In the genomic region with DNA sequence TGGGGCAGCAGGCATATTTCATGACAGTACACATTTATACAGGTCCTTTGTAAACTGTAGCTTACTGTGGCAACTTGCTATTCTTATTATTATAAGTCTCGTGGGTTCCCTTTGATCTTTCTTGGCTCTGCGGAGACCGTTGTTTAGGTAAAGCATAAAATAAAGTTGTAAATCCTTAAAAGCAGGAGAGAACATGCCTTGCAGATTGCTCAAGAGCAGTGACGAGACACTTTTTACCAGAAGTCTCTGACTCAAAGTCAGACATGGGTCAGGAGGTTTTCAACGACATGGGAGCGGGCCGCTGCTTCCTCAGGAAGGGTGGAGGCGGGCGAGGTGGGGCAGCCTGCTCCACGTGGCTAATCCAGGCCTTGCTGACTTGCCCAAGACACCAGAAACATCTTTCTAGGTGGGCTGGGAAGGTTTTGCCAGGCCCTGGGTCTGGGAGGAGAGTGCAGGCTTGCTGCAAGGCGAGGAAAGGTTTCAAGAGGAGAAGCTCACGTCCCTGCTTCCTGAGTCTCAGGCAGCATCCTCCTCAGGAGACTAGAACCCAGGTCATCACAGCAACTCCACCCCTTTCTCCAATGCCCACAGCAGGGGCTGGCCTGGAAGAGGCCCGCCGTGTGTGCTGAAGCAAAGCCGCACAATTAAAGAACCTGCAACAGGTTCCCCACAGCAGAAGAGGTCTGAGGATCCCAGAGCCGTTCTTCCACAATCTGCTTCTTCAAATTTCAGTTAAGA, we compare ENCODE assay signal across 8 cellular contexts. TPM values are rescaled to one million over a fixed set of nuclear protein-coding genes. Genes with fewer than 3 reads are reported as not detected.
A peak's percentile ranks its signal among the peaks of the same experiment; 100 is the strongest.
DNase-seq lines count a peak whose midpoint lies in the region; ATAC-seq and TF ChIP-seq lines count a peak whose summit lies in the region.

No MANE protein-coding gene starts in this region.

- no peak for TF ChIP-seq CTCF in fibroblast of mammary gland (conservative IDR thresholded peaks at IDR 0.05; ENCODE audit: control insufficient read depth, insufficient read depth, low read depth, low read length)

- in situ Hi-C loops in SK-MEL-5 (cut with HindIII; ENCODE audit: low pct_unique_long_range_greater_than_20kb, low sequenced_read_pairs) = no loop called here

- DNase-seq in GM03348 (ENCODE audit: low spot score) (peak; percentile 89), SK-MEL-5 (ENCODE audit: low read depth, low spot score) (peak; percentile 51), fibroblast of mammary gland (ENCODE audit: low read depth) (peak; percentile 99), renal cortical epithelial cell (ENCODE audit: low read depth) (peak; percentile 98), DMS114 treated with DMSO at 0.1 percent for 48 hours (lab: John Stamatoyannopoulos, UW; ENCODE audit: unreplicated experiment) (no peak), DMS153 treated with DMSO at 0.1 percent for 48 hours (lab: John Stamatoyannopoulos, UW; ENCODE audit: unreplicated experiment) (no peak)

- no peak overlapping the region for H3K4me3 ChIP-seq in fibroblast of mammary gland (ENCODE audit: control insufficient read depth, low read depth, low read length)

- ATAC-seq in HG02884 (IDR thresholded peaks at IDR 0.05; ENCODE audit: unreplicated experiment) (no peak), HG03354 (IDR thresholded peaks at IDR 0.05; ENCODE audit: poor library complexity, severe bottlenecking, unreplicated experiment) (no peak)

RNA-seq across cellular contexts. Expression of a gene that starts 6.5 kb away (rescaled TPM):
- total RNA-seq in SK-MEL-5 (2014; rRNA removed; shearing (Covaris generic)) = 1.5 and 2.0 TPM in 2 replicates
- 2.7 and 5.4 TPM in 2 replicates for polyA plus RNA-seq in SK-MEL-5 (2015; cell fraction: cytosol; rRNA removed)
- 4.5 and 7.9 TPM in 2 replicates for polyA plus RNA-seq in SK-MEL-5 (2015; cell fraction: nucleus; rRNA removed)
- total RNA-seq in renal cortical epithelial cell = 32.3 and 111 TPM in 2 replicates

RNA-seq across cellular contexts. Expression of a gene that starts 56.5 kb away (rescaled TPM):
- 0.96 and 1.6 TPM in 2 replicates for total RNA-seq in SK-MEL-5 (2014; rRNA removed; shearing (Covaris generic))
- 1.1 and 2.1 TPM in 2 replicates for polyA plus RNA-seq in SK-MEL-5 (2015; cell fraction: cytosol; rRNA removed)
- 0.42 and 0.47 TPM in 2 replicates for polyA plus RNA-seq in SK-MEL-5 (2015; cell fraction: nucleus; rRNA removed)
- total RNA-seq in renal cortical epithelial cell = 4.9 and 5.5 TPM in 2 replicates

Comparison
In these comparisons a context has a peak if more than half of its experiments do, and no peak if none do; other contexts are left out.
1. DNase-seq: peak in GM03348 (single experiment), SK-MEL-5 (single experiment), fibroblast of mammary gland (single experiment) and renal cortical epithelial cell (single experiment); none in DMS114 treated with DMSO at 0.1 percent for 48 hours (single experiment) and DMS153 treated with DMSO at 0.1 percent for 48 hours (single experiment).
2. RNA of a gene that starts 6.5 kb away (total RNA-seq): 32.3 to 111 TPM in renal cortical epithelial cell; 1.5 to 2.0 TPM in SK-MEL-5; every median in the first group is over 10 times any median in the second.